15 cellular contexts compared by ENCODE assay signal in the genomic region with DNA sequence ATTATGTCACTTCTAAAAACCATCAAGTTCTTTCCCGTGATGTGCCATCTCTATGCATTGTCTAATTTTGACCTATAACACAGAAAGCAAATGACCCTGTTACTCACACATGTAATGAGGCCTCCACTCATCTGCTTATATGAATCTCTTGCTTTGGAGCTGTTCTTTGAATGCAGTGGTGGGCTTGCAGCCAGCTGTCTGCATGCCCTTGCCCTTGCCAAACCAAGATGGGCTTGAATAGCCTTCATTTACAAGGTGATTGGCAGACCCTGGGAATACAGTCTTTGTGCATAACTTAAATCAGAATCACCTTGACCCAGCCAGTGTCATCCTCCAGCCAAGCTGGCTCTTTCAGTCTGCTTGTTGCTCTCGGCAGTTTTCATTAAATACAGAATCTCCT.
"Had no signal": no experiment of that assay in that cellular context is flagged by ENCODE, and none has a peak within 500 bp of the region (broad histone marks: within the 10 kb centered on the region; RNA-seq: fewer than 3 reads in every experiment).

No MANE protein-coding gene starts in this region.

- H3K4me1 Mint-ChIP-seq: activated naive CD4-positive, alpha-beta T cell treated with anti-CD3 and anti-CD28 coated beads, Interleukin-2, amount 50 U/mL, for 24 hours had no signal

- H3K4me1 ChIP-seq: ascending aorta, left lung, upper lobe of right lung had no signal

- DNase-seq: activated CD4-positive, alpha-beta T cell treated with anti-CD3 and anti-CD28 coated beads, Interleukin-2, amount 50 U/mL, for 4 hours; activated gamma-delta T cell; effector memory CD8-positive, alpha-beta T cell; foreskin melanocyte; kidney; left lung; mammary epithelial cell; midbrain; sigmoid colon; stimulated activated naive B cell treated with anti-CD40 and anti-IgM and Interleukin-4, amounts not matched to agents 10 μg/mL and 1 μg/mL and 100 μg/mL, for 72 hours; upper lobe of right lung had no signal

- H3K27ac ChIP-seq: ascending aorta, cardiac muscle cell, left lung, sigmoid colon, upper lobe of right lung had no signal

- H3K27ac Mint-ChIP-seq: activated naive CD4-positive, alpha-beta T cell treated with anti-CD3 and anti-CD28 coated beads, Interleukin-2, amount 50 U/mL, for 24 hours; effector memory CD8-positive, alpha-beta T cell; nephron; stimulated activated naive B cell treated with anti-CD40 and anti-IgM and Interleukin-4, amounts not matched to agents 10 μg/mL and 1 μg/mL and 100 μg/mL, for 72 hours had no signal

- H3K27me3 Mint-ChIP-seq: stimulated activated naive B cell treated with anti-CD40 and anti-IgM and Interleukin-4, amounts not matched to agents 10 μg/mL and 1 μg/mL and 100 μg/mL, for 72 hours had no signal

- H3K27me3 ChIP-seq: ascending aorta, cardiac muscle cell, left lung, sigmoid colon, upper lobe of right lung had no signal

- H3K36me3 Mint-ChIP-seq: activated naive CD4-positive, alpha-beta T cell treated with anti-CD3 and anti-CD28 coated beads, Interleukin-2, amount 50 U/mL, for 24 hours had no signal

- H3K9me3 ChIP-seq: ascending aorta, left lung, sigmoid colon, upper lobe of right lung had no signal

- H3K4me3 Mint-ChIP-seq: activated naive CD4-positive, alpha-beta T cell treated with anti-CD3 and anti-CD28 coated beads, Interleukin-2, amount 50 U/mL, for 24 hours; effector memory CD8-positive, alpha-beta T cell; nephron; stimulated activated naive B cell treated with anti-CD40 and anti-IgM and Interleukin-4, amounts not matched to agents 10 μg/mL and 1 μg/mL and 100 μg/mL, for 72 hours had no signal

- H3K9me3 Mint-ChIP-seq: activated naive CD4-positive, alpha-beta T cell treated with anti-CD3 and anti-CD28 coated beads, Interleukin-2, amount 50 U/mL, for 24 hours; nephron had no signal

- H3K4me3 ChIP-seq: ascending aorta, cardiac muscle cell, left lung, sigmoid colon, upper lobe of right lung had no signal
